1 cellular context compared by ENCODE assay signal in the genomic region with DNA sequence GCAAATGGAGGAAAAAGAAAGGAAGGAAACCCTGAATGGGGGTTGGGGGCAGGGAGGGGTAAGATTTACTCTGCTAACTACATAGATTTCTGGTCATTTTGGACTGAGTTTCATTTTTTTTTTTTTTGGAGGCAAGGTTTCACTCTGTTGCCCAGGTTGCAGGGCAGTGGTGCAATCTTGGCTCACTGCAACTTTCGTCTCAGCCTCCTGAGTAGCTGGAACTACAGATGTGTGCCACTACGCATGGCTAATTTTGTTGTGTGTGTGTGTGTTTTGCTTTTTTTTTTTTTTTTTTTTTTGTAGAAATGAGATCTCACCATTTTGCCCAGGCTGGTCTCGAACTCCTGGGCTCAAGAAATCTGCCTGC.
TF ChIP-seq lines count a peak whose summit lies in the region.

No MANE protein-coding gene starts in this region.

TF ChIP-seq in GM12878, 131 proteins besides CTCF, POLR2A, EP300 and RAD21 (continued from another document):
- no peak for TF ChIP-seq CUX1 (IDR thresholded peaks at IDR 0.05; ENCODE audit: insufficient replicate concordance, low read depth, low read length)
- TF ChIP-seq SMC3 (IDR thresholded peaks at IDR 0.05; ENCODE audit: borderline replicate concordance, low read length): no peak
- TF ChIP-seq NFIC (IDR thresholded peaks at IDR 0.05; ENCODE audit: low read depth, low read length): 0 out of 2 replicates have a peak, but pooled peaks have one; percentile 15
- 0 out of 2 replicates have a peak, but pooled peaks have one; percentile 8 for TF ChIP-seq MTA3 (IDR thresholded peaks at IDR 0.05; ENCODE audit: borderline replicate concordance, low read length)
